Comparison of ENCODE assay signal across 26 cellular contexts in the genomic region with DNA sequence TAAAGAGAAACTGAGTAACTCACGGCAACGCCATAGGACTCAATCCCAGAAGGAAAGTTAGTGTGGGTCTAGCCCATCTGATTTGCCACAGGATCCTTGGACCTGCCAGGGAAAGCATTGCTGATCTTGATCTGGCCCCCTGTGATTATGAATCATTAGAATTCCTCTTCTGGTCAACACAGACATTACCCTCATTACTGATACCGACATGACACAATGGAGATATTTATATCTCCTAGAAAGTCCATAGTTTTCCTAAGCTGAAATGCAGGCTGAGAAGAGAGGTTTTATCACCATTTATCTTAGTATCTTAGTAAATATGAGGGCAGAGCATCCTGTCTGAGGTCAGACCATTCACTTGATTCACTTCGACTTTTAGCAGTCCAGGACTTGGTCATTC.
"Had no signal": no experiment of that assay in that cellular context is flagged by ENCODE, and none has a peak within 500 bp of the region (broad histone marks: within the 10 kb centered on the region; RNA-seq: fewer than 3 reads in every experiment).

No MANE protein-coding gene starts in this region.

- H3K4me3 ChIP-seq: MG63, Peyer's patch, SJSA1 had no signal

- H3K4me3 Mint-ChIP-seq: activated CD4-positive, alpha-beta T cell treated with anti-CD3 and anti-CD28 coated beads, Interleukin-2, amount 10 ng/mL, durations not matched to agents 24 days and 14 days; activated CD8-positive, alpha-beta memory T cell treated with anti-CD3 and anti-CD28 coated beads, Interleukin-2, amount 10 ng/mL, durations not matched to agents 7 days and 5 days; activated naive CD8-positive, alpha-beta T cell treated with anti-CD3 and anti-CD28 coated beads, Interleukin-2, amount 50 U/mL, for 24 hours; activated T-cell treated with anti-CD3 and anti-CD28 coated beads, Interleukin-2, amount 50 U/mL, for 24 hours; T-helper 17 cell; WTC11 had no signal

- H3K36me3 ChIP-seq: MG63, Peyer's patch, SJSA1 had no signal

- H3K9me3 ChIP-seq: MG63, Peyer's patch, SJSA1 had no signal

- H3K9ac ChIP-seq: KMS-11 had no signal

- H3K4me1 ChIP-seq: Peyer's patch, SJSA1 had no signal

- H3K9me3 Mint-ChIP-seq: activated CD4-positive, alpha-beta T cell treated with anti-CD3 and anti-CD28 coated beads, Interleukin-2, amount 10 ng/mL, durations not matched to agents 24 days and 14 days; activated naive CD4-positive, alpha-beta T cell treated with anti-CD3 and anti-CD28 coated beads, Interleukin-2, amount 50 U/mL, for 72 hours; activated naive CD8-positive, alpha-beta T cell treated with anti-CD3 and anti-CD28 coated beads, Interleukin-2, amount 50 U/mL, for 24 hours; activated T-cell treated with anti-CD3 and anti-CD28 coated beads, Interleukin-2, amount 50 U/mL, for 24 hours; WTC11 had no signal

- H3K36me3 Mint-ChIP-seq: activated CD8-positive, alpha-beta memory T cell treated with anti-CD3 and anti-CD28 coated beads, Interleukin-2, amount 10 ng/mL, durations not matched to agents 7 days and 5 days; activated naive CD4-positive, alpha-beta T cell treated with anti-CD3 and anti-CD28 coated beads, Interleukin-2, amount 50 U/mL, for 72 hours; WTC11 had no signal

- H3K27ac Mint-ChIP-seq: activated CD4-positive, alpha-beta T cell treated with anti-CD3 and anti-CD28 coated beads, Interleukin-2, amount 10 ng/mL, durations not matched to agents 24 days and 14 days; activated CD8-positive, alpha-beta memory T cell treated with anti-CD3 and anti-CD28 coated beads, Interleukin-2, amount 10 ng/mL, durations not matched to agents 7 days and 5 days; activated naive CD4-positive, alpha-beta T cell treated with anti-CD3 and anti-CD28 coated beads, Interleukin-2, amount 50 U/mL, for 72 hours; activated naive CD8-positive, alpha-beta T cell treated with anti-CD3 and anti-CD28 coated beads, Interleukin-2, amount 50 U/mL, for 24 hours; activated T-cell treated with anti-CD3 and anti-CD28 coated beads, Interleukin-2, amount 50 U/mL, for 24 hours; T-helper 17 cell; WTC11 had no signal

- H3K4me1 Mint-ChIP-seq: activated CD4-positive, alpha-beta T cell treated with anti-CD3 and anti-CD28 coated beads, Interleukin-2, amount 10 ng/mL, durations not matched to agents 24 days and 14 days; activated CD8-positive, alpha-beta memory T cell treated with anti-CD3 and anti-CD28 coated beads, Interleukin-2, amount 10 ng/mL, durations not matched to agents 7 days and 5 days; activated naive CD8-positive, alpha-beta T cell treated with anti-CD3 and anti-CD28 coated beads, Interleukin-2, amount 50 U/mL, for 24 hours; T-helper 17 cell had no signal

- H3K27ac ChIP-seq: KMS-11, Peyer's patch, SJSA1 had no signal

- H3K4me2 ChIP-seq: KMS-11 had no signal

- ATAC-seq: activated CD8-positive, alpha-beta memory T cell treated with anti-CD3 and anti-CD28 coated beads, Interleukin-2, amount 10 ng/mL, durations not matched to agents 7 days and 5 days; activated naive CD4-positive, alpha-beta T cell treated with anti-CD3 and anti-CD28 coated beads, Interleukin-2, amount 50 U/mL, for 72 hours; activated naive CD8-positive, alpha-beta T cell treated with anti-CD3 and anti-CD28 coated beads, Interleukin-2, amount 50 U/mL, for 24 hours; T-helper 17 cell; WTC11 had no signal

- DNase-seq: activated CD4-positive, alpha-beta T cell treated with anti-CD3 and anti-CD28 coated beads, Interleukin-2, amount 10 ng/mL, durations not matched to agents 24 days and 14 days; activated CD4-positive, alpha-beta T cell treated with anti-CD3 and anti-CD28 coated beads, Interleukin-2, amount 50 U/mL, for 48 hours; activated CD4-positive, CD25-positive, alpha-beta regulatory T cell treated with anti-CD3 and anti-CD28 coated beads, Interleukin-2, amount 50 U/mL, for 72 hours; activated CD8-positive, alpha-beta memory T cell treated with anti-CD3 and anti-CD28 coated beads, Interleukin-2, amount 10 ng/mL, durations not matched to agents 7 days and 5 days; activated effector memory CD4-positive, alpha-beta T cell treated with anti-CD3 and anti-CD28 coated beads, Interleukin-2, amount 50 U/mL, for 16 hours; activated naive CD4-positive, alpha-beta T cell treated with Interleukin-2 at 50 U/mL for 16 hours; activated naive CD8-positive, alpha-beta T cell treated with anti-CD3 and anti-CD28 coated beads, Interleukin-2, amount 50 U/mL, for 24 hours; activated T-cell treated with anti-CD3 and anti-CD28 coated beads, Interleukin-2, amount 50 U/mL, for 24 hours; amygdala; caudate nucleus; MG63; MV-4-11; NCI-H1105; NCI-H1436 treated with DMSO at 0.1 percent for 48 hours; NCI-H187; NCI-H2081; NCI-H446; NCI-H524; Peyer's patch; SHP77; T-helper 17 cell; T-helper 9 cell had no signal

- H3K27me3 Mint-ChIP-seq: activated CD8-positive, alpha-beta memory T cell treated with anti-CD3 and anti-CD28 coated beads, Interleukin-2, amount 10 ng/mL, durations not matched to agents 7 days and 5 days; activated T-cell treated with anti-CD3 and anti-CD28 coated beads, Interleukin-2, amount 50 U/mL, for 24 hours had no signal

- H3K27me3 ChIP-seq: MG63, Peyer's patch had no signal
